17 cellular contexts compared by ENCODE assay signal in genomic region chr5:41831155-41831554, GRCh38. TPM values are rescaled to one million over a fixed set of nuclear protein-coding genes. Genes with fewer than 3 reads are reported as not detected.
DNase-seq lines count a peak whose midpoint lies in the region; ATAC-seq and TF ChIP-seq lines count a peak whose summit lies in the region.
"Had no signal": no experiment of that assay in that cellular context is flagged by ENCODE, and none has a peak within 500 bp of the region (broad histone marks: within the 10 kb centered on the region; RNA-seq: fewer than 3 reads in every experiment).

No MANE protein-coding gene starts in this region.

- intact Hi-C loops in activated CD8-positive, alpha-beta T cell treated with anti-CD3 and anti-CD28 coated beads for 36 hours (cut with micrococcal nuclease), result no loop called here
- intact Hi-C loops in colonic mucosa (cut with DNase I), result loop anchor here (10.0 kb wide), 1 partner anchor 106 kb away; no protein-coding TSS in a partner anchor

- no peak overlapping the region for H3K27ac ChIP-seq in colonic mucosa
- H3K27ac ChIP-seq: adrenal gland, epithelial cell of prostate, SJCRH30 had no signal

- POLR2A ChIA-PET in activated CD8-positive, alpha-beta T cell treated with anti-CD3 and anti-CD28 coated beads for 36 hours (lab: Charles Lee), result interaction anchor here (1.2 kb wide), 1 partner anchor 9 kb away, joined by 3 read pairs; no protein-coding TSS in a partner anchor

- H3K4me1 ChIP-seq in colonic mucosa, result no peaks in the 10 kb centered on the region

- H3K9me3 Mint-ChIP-seq in activated CD8-positive, alpha-beta T cell treated with anti-CD3 and anti-CD28 coated beads for 36 hours, result no peaks in the 10 kb centered on the region

- no peaks in the 10 kb centered on the region for H3K27me3 Mint-ChIP-seq in activated CD8-positive, alpha-beta T cell treated with anti-CD3 and anti-CD28 coated beads for 36 hours

- peak; percentile 57 for ATAC-seq in GM18873 (IDR thresholded peaks at IDR 0.05; ENCODE audit: low FRiP score, unreplicated experiment)
- ATAC-seq in GM21360 (IDR thresholded peaks at IDR 0.05; ENCODE audit: unreplicated experiment), result peak; percentile 68
- peak; percentile 58 for ATAC-seq in HG02981 (IDR thresholded peaks at IDR 0.05; ENCODE audit: unreplicated experiment)
- peak; percentile 17 for ATAC-seq in activated CD8-positive, alpha-beta T cell treated with anti-CD3 and anti-CD28 coated beads for 36 hours
- ATAC-seq in HG03280 (IDR thresholded peaks at IDR 0.05; ENCODE audit: unreplicated experiment), result no peak
- ATAC-seq: mucosa of descending colon had no signal

- CTCF ChIA-PET in activated CD8-positive, alpha-beta T cell treated with anti-CD3 and anti-CD28 coated beads for 36 hours (lab: Charles Lee), result interaction anchor here (1.2 to 1.6 kb wide), 2 partner anchors 11 to 13 kb away, joined by 3 to 5 read pairs; no protein-coding TSS in a partner anchor

- H3K27ac Mint-ChIP-seq in activated CD8-positive, alpha-beta T cell treated with anti-CD3 and anti-CD28 coated beads for 36 hours, result peak overlapping the region; percentile 57

- H3K4me1 Mint-ChIP-seq in activated CD8-positive, alpha-beta T cell treated with anti-CD3 and anti-CD28 coated beads for 36 hours (ENCODE audit: low read depth), result peaks cover 28% of the 10 kb centered on the region

- TF ChIP-seq CTCF in activated CD8-positive, alpha-beta T cell treated with anti-CD3 and anti-CD28 coated beads for 36 hours (IDR thresholded peaks at IDR 0.05), result no peak
- TF ChIP-seq CTCF in colonic mucosa (IDR thresholded peaks at IDR 0.05), result no peak

- no peak for DNase-seq in activated CD8-positive, alpha-beta T cell treated with anti-CD3 and anti-CD28 coated beads for 36 hours
- DNase-seq in NOMO-1 (lab: John Stamatoyannopoulos, UW; ENCODE audit: unreplicated experiment in 2 of 2), result no peak
- DNase-seq in colonic mucosa, result no peak
- DNase-seq: activated CD8-positive, alpha-beta memory T cell treated with anti-CD3 and anti-CD28 coated beads, Interleukin-2, amount 50 U/mL, for 4 hours; adrenal gland; C1 segment of cervical spinal cord; DMS79 treated with DMSO at 0.1 percent for 48 hours; mucosa of descending colon; NCI-H82; posterior cingulate gyrus; SJCRH30; stimulated activated CD4-positive, alpha-beta T cell treated with anti-CD3 and anti-CD28 coated beads, Interleukin-12 subunit alpha, Interleukin-12 subunit beta, amount 100 ng/mL, for 4 hours had no signal

- H3K4me3 Mint-ChIP-seq in activated CD8-positive, alpha-beta T cell treated with anti-CD3 and anti-CD28 coated beads for 36 hours, result no peak overlapping the region

- no peak overlapping the region for H3K4me3 ChIP-seq in colonic mucosa
- H3K4me3 ChIP-seq: adrenal gland, mucosa of descending colon, SJCRH30 had no signal

- H3K9me3 ChIP-seq in colonic mucosa, result no peaks in the 10 kb centered on the region
- H3K9me3 ChIP-seq: adrenal gland, mucosa of descending colon, SJCRH30 had no signal

- no peak overlapping the region for H3K9ac ChIP-seq in colonic mucosa (ENCODE audit: low read depth in 2 of 2, low read length in 2 of 2)

- H3K36me3 ChIP-seq in colonic mucosa, result no peaks in the 10 kb centered on the region
- H3K36me3 ChIP-seq: adrenal gland had no signal

- peaks cover 67% of the 10 kb centered on the region for H3K36me3 Mint-ChIP-seq in activated CD8-positive, alpha-beta T cell treated with anti-CD3 and anti-CD28 coated beads for 36 hours (ENCODE audit: low read depth)

- H3K27me3 ChIP-seq in colonic mucosa, result no peaks in the 10 kb centered on the region
- H3K27me3 ChIP-seq: adrenal gland, SJCRH30 had no signal

RNA-seq across cellular contexts. Expression of gene OXCT1, which starts 39.1 kb away (rescaled TPM):
- 10 to 100 TPM; 65.0 to 70.5 TPM for total RNA-seq in activated CD8-positive, alpha-beta T cell treated with anti-CD3 and anti-CD28 coated beads for 36 hours
- 10 to 100 TPM; 23.8 to 31.3 TPM for total RNA-seq in colonic mucosa
